In genomic region chr5:74337252-74338100, GRCh38 we compare ENCODE assay signal across 22 cellular contexts.
DNase-seq lines count a peak whose midpoint lies in the region; ATAC-seq, FAIRE-seq and TF ChIP-seq lines count a peak whose summit lies in the region.
"Had no signal": no experiment of that assay in that cellular context is flagged by ENCODE, and none has a peak within 500 bp of the region (broad histone marks: within the 10 kb centered on the region; RNA-seq: fewer than 3 reads in every experiment).

No MANE protein-coding gene starts in this region.

- ATAC-seq in GM19328 (IDR thresholded peaks at IDR 0.05; ENCODE audit: unreplicated experiment), result no peak
- ATAC-seq: foreskin keratinocyte, HepG2, Panc1 had no signal

- TF ChIP-seq CTCF in endothelial cell of umbilical vein (IDR thresholded peaks at IDR 0.05; ENCODE audit: extremely low read depth in 1 of 2, insufficient read depth in 1 of 2, low read depth in 1 of 2, low read length in 2 of 2), result no peak
- TF ChIP-seq CTCF in neural crest cell (conservative IDR thresholded peaks at IDR 0.05), result no peak

- H4K20me1 ChIP-seq in endothelial cell of umbilical vein (replicated peaks; ENCODE audit: control insufficient read depth, extremely low read depth, insufficient read depth, low read length) (no peaks in the 10 kb centered on the region), GM23248 (ENCODE audit: insufficient read depth) (no peaks in the 10 kb centered on the region)

- H3K36me3 ChIP-seq in endothelial cell of umbilical vein (ENCODE audit: control insufficient read depth in 2 of 2, extremely low read depth in 1 of 2, insufficient read depth in 2 of 2, low read length in 2 of 2), result no peaks in the 10 kb centered on the region
- H3K36me3 ChIP-seq in GM23248 (ENCODE audit: low read depth), result no peaks in the 10 kb centered on the region
- H3K36me3 ChIP-seq: right atrium auricular region, WERI-Rb-1 had no signal

- H3K4me2 ChIP-seq in endothelial cell of umbilical vein (ENCODE audit: insufficient read depth, low read length) (no peak overlapping the region), GM23248 (ENCODE audit: unreplicated experiment) (no peak overlapping the region)

- POLR2A ChIA-PET in endothelial cell of umbilical vein (lab: Charles Lee), result interaction anchor here (0.8 kb wide), 1 partner anchor 8 kb away, joined by 3 read pairs; no protein-coding TSS in a partner anchor

- DNase-seq in CD1c-positive myeloid dendritic cell (ENCODE audit: extremely low spot score), result peak; percentile 20
- peak; percentile 84 for DNase-seq in NCI-H69 (lab: John Stamatoyannopoulos, UW)
- DNase-seq in endothelial cell of umbilical vein (ENCODE audit: low read depth, low spot score), result peak; percentile 11
- DNase-seq in neural crest cell (ENCODE audit: low read depth, low spot score), result no peak
- DNase-seq in cerebellar nuclear complex (lab: John Stamatoyannopoulos, UW), result no peak
- no peak for DNase-seq in Ammon's horn (ENCODE audit: low spot score)
- DNase-seq in GM23248, result no peak
- DNase-seq: ACHN; activated CD4-positive, alpha-beta T cell treated with anti-CD3 and anti-CD28 coated beads, Interleukin-2, amount 50 U/mL, for 1 hour; activated effector memory CD4-positive, alpha-beta T cell treated with Interleukin-2 at 50 U/mL for 16 hours; C1 segment of cervical spinal cord; EL; foreskin keratinocyte; NCI-H1694 treated with DMSO at 0.1 percent for 48 hours; T-helper 2 cell; testis; WERI-Rb-1 had no signal

- CTCF ChIA-PET in endothelial cell of umbilical vein (lab: Charles Lee), result interaction anchor here (1.2 kb wide), 1 partner anchor 14 kb away, joined by 3 read pairs; no protein-coding TSS in a partner anchor

- FAIRE-seq in endothelial cell of umbilical vein (lab: Jason Lieb, UNC), result no peak
- FAIRE-seq: GM18507, HepG2 had no signal

- H3K36me3 Mint-ChIP-seq in neural crest cell (ENCODE audit: low read depth), result no peaks in the 10 kb centered on the region

- H3K79me2 ChIP-seq in endothelial cell of umbilical vein (ENCODE audit: control insufficient read depth, insufficient read depth, low read length), result no peaks in the 10 kb centered on the region
- H3K79me2 ChIP-seq in GM23248 (ENCODE audit: insufficient read depth), result no peaks in the 10 kb centered on the region

- intact Hi-C loops in endothelial cell of umbilical vein (cut with micrococcal nuclease), result no loop called here

- H3K9me3 Mint-ChIP-seq in neural crest cell, result no peaks in the 10 kb centered on the region

- in situ Hi-C loops in GM23248 (cut with MboI), result no loop called here

- no peak for TF ChIP-seq POLR2A in endothelial cell of umbilical vein (IDR thresholded peaks at IDR 0.05; ENCODE audit: low read depth, low read length)

- H3K9me2 ChIP-seq in GM23248 (ENCODE audit: insufficient read depth), result no peaks in the 10 kb centered on the region

- H3K27me3 ChIP-seq in endothelial cell of umbilical vein (ENCODE audit: control insufficient read depth in 2 of 2, insufficient read depth in 2 of 2, low read length in 2 of 2), result no peaks in the 10 kb centered on the region
- no peaks in the 10 kb centered on the region for H3K27me3 ChIP-seq in GM23248 (replicated peaks; ENCODE audit: insufficient read depth)
- H3K27me3 ChIP-seq: foreskin keratinocyte, right atrium auricular region, testis had no signal

- H3K4me1 ChIP-seq in endothelial cell of umbilical vein (ENCODE audit: control insufficient read depth, extremely low read depth, insufficient read depth, low read length), result peaks cover 2% of the 10 kb centered on the region
- H3K4me1 ChIP-seq in GM23248 (ENCODE audit: insufficient read depth), result no peaks in the 10 kb centered on the region
- H3K4me1 ChIP-seq: right atrium auricular region, testis had no signal

- no peak overlapping the region for H3K27ac ChIP-seq in endothelial cell of umbilical vein (ENCODE audit: insufficient read depth, low read depth, low read length)
- H3K27ac ChIP-seq in GM23248, result no peak overlapping the region
- H3K27ac ChIP-seq: foreskin keratinocyte, WERI-Rb-1 had no signal

- H3K9ac ChIP-seq in endothelial cell of umbilical vein (replicated peaks; ENCODE audit: extremely low read depth, insufficient read depth, low read length), result no peak overlapping the region
- no peak overlapping the region for H3K9ac ChIP-seq in GM23248

- H3K27me3 Mint-ChIP-seq in neural crest cell (ENCODE audit: low read depth), result no peaks in the 10 kb centered on the region

- peak overlapping the region; percentile 64 for H2AFZ ChIP-seq in endothelial cell of umbilical vein (ENCODE audit: low read depth, low read length)
- no peak overlapping the region for H2AFZ ChIP-seq in GM23248

- no peaks in the 10 kb centered on the region for H3K9me1 ChIP-seq in endothelial cell of umbilical vein (replicated peaks; ENCODE audit: control insufficient read depth, extremely low read depth, insufficient read depth, low read length)

- 72 to 73% methylated on average over 9 of the region's 9 CpGs for WGBS in GM23248 (ENCODE audit: low coverage in 1 of 2, low lambda C conversion rate in 2 of 2, missing lambda C conversion rate in 2 of 2), 2 experiments

- no peaks in the 10 kb centered on the region for H3F3A ChIP-seq in GM23248 (ENCODE audit: insufficient read depth)

- H3K27ac Mint-ChIP-seq in neural crest cell (ENCODE audit: unreplicated experiment), result peak overlapping the region; percentile 67

- H3K4me1 Mint-ChIP-seq in neural crest cell, result peaks cover 40% of the 10 kb centered on the region

- no TSS peak for BruUV-seq in endothelial cell of umbilical vein (replicated peaks; lab: Mats Ljungman, UMichigan)

- H3K9me3 ChIP-seq in endothelial cell of umbilical vein (replicated peaks; ENCODE audit: control insufficient read depth, insufficient read depth, low read length) (no peaks in the 10 kb centered on the region), GM23248 (ENCODE audit: low read depth) (no peaks in the 10 kb centered on the region)
- H3K9me3 ChIP-seq: right atrium auricular region, testis had no signal

- dilution Hi-C loops in endothelial cell of umbilical vein (cut with MboI; ENCODE audit: extremely low pct_ligation_motif_present, low sequenced_read_pairs), result no loop called here

- H3K4me3 ChIP-seq in endothelial cell of umbilical vein (replicated peaks in 1 of 3; ENCODE audit: insufficient read depth in 1 of 3, low read depth in 1 of 3, low read length in 3 of 3) (no peak overlapping the region), GM23248 (no peak overlapping the region)
- H3K4me3 ChIP-seq: right atrium auricular region, testis had no signal

- H3K4me3 Mint-ChIP-seq in neural crest cell, result no peak overlapping the region

TF ChIP-seq in endothelial cell of umbilical vein, 7 proteins besides CTCF, POLR2A, EP300 and RAD21:
- TF ChIP-seq MYC (IDR thresholded peaks at IDR 0.05; ENCODE audit: low read depth, low read length), result no peak
- TF ChIP-seq JUN (IDR thresholded peaks at IDR 0.05; ENCODE audit: borderline replicate concordance, insufficient read depth, insufficient read length, low read depth), result no peak
- TF ChIP-seq POLR2AphosphoS5 (IDR thresholded peaks at IDR 0.05; ENCODE audit: insufficient read depth, low read depth, low read length), result no peak
- TF ChIP-seq EZH2 (IDR thresholded peaks at IDR 0.05; ENCODE audit: borderline replicate concordance, low read depth, low read length, severe bottlenecking), result no peak
- no peak for TF ChIP-seq FOS (IDR thresholded peaks at IDR 0.05; ENCODE audit: borderline replicate concordance, insufficient read depth, low read length)
- no peak for TF ChIP-seq GATA2 (IDR thresholded peaks at IDR 0.05; ENCODE audit: insufficient read depth, insufficient read length, low read depth, low read length)
- TF ChIP-seq, protein P1, sequence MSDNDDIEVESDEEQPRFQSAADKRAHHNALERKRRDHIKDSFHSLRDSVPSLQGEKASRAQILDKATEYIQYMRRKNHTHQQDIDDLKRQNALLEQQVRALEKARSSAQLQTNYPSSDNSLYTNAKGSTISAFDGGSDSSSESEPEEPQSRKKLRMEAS (IDR thresholded peaks at IDR 0.05; ENCODE audit: insufficient read depth, insufficient read length), result no peak

Comparison
In these comparisons a context has a peak if more than half of its experiments do, and no peak if none do; other contexts are left out.
1. DNase-seq: peak in CD1c-positive myeloid dendritic cell (single experiment), NCI-H69 (single experiment) and endothelial cell of umbilical vein (single experiment); none in neural crest cell (single experiment), cerebellar nuclear complex (0 of 2), Ammon's horn (single experiment) and GM23248 (single experiment).